9 cellular contexts compared by ENCODE assay signal in the genomic region with DNA sequence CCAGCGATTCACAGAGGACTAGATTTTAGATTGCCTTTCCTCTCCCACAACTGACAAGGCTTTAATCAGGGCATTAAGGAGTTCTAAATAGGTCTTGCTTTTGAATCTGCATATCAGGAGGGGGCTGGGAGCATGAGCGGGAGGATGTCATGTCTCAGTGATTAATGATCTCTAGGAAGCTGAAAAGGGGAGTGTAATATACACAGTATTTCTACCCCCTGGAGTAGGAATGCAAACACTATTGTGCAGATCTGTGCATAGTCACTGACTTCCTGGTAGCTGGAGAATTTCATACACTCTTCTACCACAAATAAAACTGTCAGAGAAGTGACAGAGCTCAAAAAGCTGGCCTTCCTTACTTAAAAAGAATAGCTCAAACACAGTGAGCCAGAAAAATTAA.
DNase-seq lines count a peak whose midpoint lies in the region; ATAC-seq and TF ChIP-seq lines count a peak whose summit lies in the region.
"Had no signal": no experiment of that assay in that cellular context is flagged by ENCODE, and none has a peak within 500 bp of the region (broad histone marks: within the 10 kb centered on the region; RNA-seq: fewer than 3 reads in every experiment).

No MANE protein-coding gene starts in this region.

- H3K36me3 Mint-ChIP-seq in activated naive CD4-positive, alpha-beta T cell treated with anti-CD3 and anti-CD28 coated beads for 36 hours (ENCODE audit: low read depth): peaks cover 3% of the 10 kb centered on the region

- H3K27me3 ChIP-seq in HUES64 (ENCODE audit: insufficient read depth, low read length): no peaks in the 10 kb centered on the region

- peaks cover 7% of the 10 kb centered on the region for H3K4me1 Mint-ChIP-seq in activated naive CD4-positive, alpha-beta T cell treated with anti-CD3 and anti-CD28 coated beads for 36 hours (ENCODE audit: low read depth)

- intact Hi-C loops in activated naive CD4-positive, alpha-beta T cell treated with anti-CD3 and anti-CD28 coated beads for 36 hours (cut with micrococcal nuclease): loop anchor here (2.0 to 5.0 kb wide), 3 partner anchors 79 to 613 kb away; no protein-coding TSS in a partner anchor

- H3K36me3 ChIP-seq in HUES64 (ENCODE audit: insufficient read depth, low read length): peaks cover 27% of the 10 kb centered on the region

- TF ChIP-seq CTCF in VCaP (conservative IDR thresholded peaks at IDR 0.05): no peak

- CTCF ChIA-PET in activated naive CD4-positive, alpha-beta T cell treated with anti-CD3 and anti-CD28 coated beads for 36 hours (lab: Charles Lee): interaction anchor here (0.6 to 1.7 kb wide), 3 partner anchors 13 to 453 kb away, joined by 3 to 8 read pairs (median 3); no protein-coding TSS in a partner anchor

- peak overlapping the region; percentile 1; the same call in 1 of the 2 replicates for H3K27ac ChIP-seq in HUES64 (ENCODE audit: low read depth, low read length)
- peak overlapping the region; percentile 25; the same call in 1 of the 2 replicates for H3K27ac ChIP-seq in VCaP

- in situ Hi-C loops in ACHN (cut with HindIII; ENCODE audit: low pct_ligation_motif_present, low pct_unique_long_range_greater_than_20kb, low sequenced_read_pairs): loop anchor here (25.0 kb wide), 1 partner anchor 453 kb away; no protein-coding TSS in a partner anchor

- no peaks in the 10 kb centered on the region for H3K9me3 Mint-ChIP-seq in activated naive CD4-positive, alpha-beta T cell treated with anti-CD3 and anti-CD28 coated beads for 36 hours

- no peak for ATAC-seq in GM19351 (IDR thresholded peaks at IDR 0.05; ENCODE audit: unreplicated experiment)

- no peak overlapping the region for H3K4me3 Mint-ChIP-seq in activated naive CD4-positive, alpha-beta T cell treated with anti-CD3 and anti-CD28 coated beads for 36 hours

- 62% methylated on average over 2 of the region's 2 CpGs for WGBS in HUES64

- H3K9ac ChIP-seq in HUES64 (ENCODE audit: low read depth, low read length): no peak overlapping the region

- H3K9me3 ChIP-seq in HUES64 (ENCODE audit: insufficient read depth, low read depth, low read length): no peaks in the 10 kb centered on the region

- H3K27ac Mint-ChIP-seq in activated naive CD4-positive, alpha-beta T cell treated with anti-CD3 and anti-CD28 coated beads for 36 hours: no peak overlapping the region

- H3K4me1 ChIP-seq in HUES64 (ENCODE audit: insufficient read depth, low read length): peaks cover 21% of the 10 kb centered on the region

- H3K4me3 ChIP-seq in HUES64 (ENCODE audit: low read length): no peak overlapping the region

- H3K27me3 Mint-ChIP-seq in activated naive CD4-positive, alpha-beta T cell treated with anti-CD3 and anti-CD28 coated beads for 36 hours (ENCODE audit: low read depth): no peaks in the 10 kb centered on the region

- DNase-seq in ACHN (peak; percentile 79), kidney tubule cell (ENCODE audit: low spot score) (peak; percentile 87), NCI-H1436 treated with DMSO at 0.1 percent for 48 hours (lab: John Stamatoyannopoulos, UW) (no peak), NAMALWA (ENCODE audit: low spot score) (no peak)
- DNase-seq in activated naive CD4-positive, alpha-beta T cell treated with anti-CD3 and anti-CD28 coated beads for 36 hours: no peak
- DNase-seq: DND-41 had no signal

Comparison
In these comparisons a context has a peak if more than half of its experiments do, and no peak if none do; other contexts are left out.
1. DNase-seq: peak in ACHN (single experiment) and kidney tubule cell (single experiment); none in NCI-H1436 treated with DMSO at 0.1 percent for 48 hours (single experiment), NAMALWA (single experiment) and activated naive CD4-positive, alpha-beta T cell treated with anti-CD3 and anti-CD28 coated beads for 36 hours (single experiment).